ENCODE assay signal across 8 cellular contexts in the genomic region with DNA sequence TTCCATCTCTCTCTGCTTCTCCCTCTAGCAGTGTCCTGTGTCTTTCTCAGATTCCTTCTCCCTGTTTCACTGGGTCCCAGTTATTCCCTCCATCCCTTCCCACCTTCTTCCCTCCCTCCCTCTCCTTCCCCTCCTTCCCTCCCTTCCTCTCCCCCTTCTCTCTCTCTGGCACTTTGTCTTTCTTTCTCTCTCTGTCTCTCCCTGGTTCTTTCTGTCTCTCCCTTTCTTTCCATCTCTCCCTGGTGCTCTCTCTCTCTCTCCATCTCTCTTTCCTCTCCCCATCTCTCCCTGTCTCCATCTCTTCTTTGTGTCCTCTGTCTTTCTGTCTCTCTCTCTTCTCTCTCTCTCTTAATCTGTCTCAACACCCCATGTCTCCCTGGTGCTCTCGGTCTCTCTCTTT. TPM values are rescaled to one million over a fixed set of nuclear protein-coding genes. Genes with fewer than 3 reads are reported as not detected.
"Had no signal": no experiment of that assay in that cellular context is flagged by ENCODE, and none has a peak within 500 bp of the region (broad histone marks: within the 10 kb centered on the region; RNA-seq: fewer than 3 reads in every experiment).

No MANE protein-coding gene starts in this region.

- H3K4me1 ChIP-seq: HAP-1 had no signal

- ATAC-seq: GM23338, HCT116 had no signal

- H3K4me3 ChIP-seq: GM23338, HAP-1 had no signal

- H2AFZ ChIP-seq: GM23338 had no signal

- DNase-seq: H7, KG1 had no signal

- H3K4me2 ChIP-seq: GM23338 had no signal

- FAIRE-seq: HTR-8/SVneo had no signal

- H3K36me3 ChIP-seq: HAP-1 had no signal

RNA-seq across cellular contexts. Expression of a gene that starts 31.7 kb away (rescaled TPM):
- total RNA-seq: H4 had no signal
- polyA plus RNA-seq: IgD-negative memory B cell had no signal
